ENCODE assay signal across 8 cellular contexts in the genomic region with DNA sequence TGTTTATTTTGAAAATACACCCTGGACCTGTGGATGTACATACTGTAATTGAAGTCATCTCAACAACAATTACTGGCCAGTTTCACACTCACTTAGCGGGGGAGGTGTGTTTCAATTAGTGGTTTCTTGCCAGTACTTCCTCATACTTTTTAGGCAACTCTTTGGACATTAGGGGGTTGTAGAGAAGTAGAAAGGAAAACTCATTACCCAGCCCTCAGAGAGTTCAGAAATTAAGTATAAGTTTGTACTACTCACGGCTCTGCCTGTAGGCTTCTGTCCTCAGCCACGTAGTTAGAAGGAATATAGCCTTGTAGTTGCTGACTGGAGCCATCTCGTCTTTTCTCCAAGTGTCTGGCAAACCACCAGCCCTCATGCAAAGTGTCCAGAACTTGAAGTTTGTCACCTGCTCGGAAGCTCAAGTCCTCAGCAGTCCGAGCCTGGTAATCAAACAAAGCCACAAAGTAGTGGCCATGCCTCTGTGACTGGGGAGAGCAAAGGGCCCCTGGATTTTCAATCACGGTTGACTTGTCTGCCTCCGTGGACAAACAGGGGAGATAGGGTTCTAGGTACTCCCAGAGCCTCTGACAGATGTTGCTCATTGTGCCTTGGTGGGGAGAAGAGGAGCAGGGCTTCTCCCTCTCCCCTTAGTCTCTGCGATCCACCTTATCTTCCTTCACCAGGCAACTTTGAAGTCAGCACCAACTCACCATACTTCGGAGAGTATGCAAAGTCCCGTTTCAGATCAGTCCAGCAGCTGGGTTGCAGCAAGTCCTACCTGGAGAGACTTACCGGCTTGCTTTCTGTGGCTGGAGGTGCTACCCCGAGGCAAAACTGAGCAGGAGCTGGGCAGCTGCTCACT. TPM values are rescaled to one million over a fixed set of nuclear protein-coding genes. Genes with fewer than 3 reads are reported as not detected.
DNase-seq lines count a peak whose midpoint lies in the region; ATAC-seq and TF ChIP-seq lines count a peak whose summit lies in the region.

No MANE protein-coding gene starts in this region.

- peak overlapping the region; percentile 28; the same call in 1 of the 2 replicates for H3K9ac ChIP-seq in OCI-LY1 (ENCODE audit: low read length)

- no peaks in the 10 kb centered on the region for H3F3A ChIP-seq in OCI-LY1 (ENCODE audit: insufficient read depth, low read length)

- TF ChIP-seq CTCF in OCI-LY1 (IDR thresholded peaks at IDR 0.05; ENCODE audit: low read length) (no peak), tibial artery (IDR thresholded peaks at IDR 0.05) (no peak)

- no peaks in the 10 kb centered on the region for H3K79me2 ChIP-seq in OCI-LY1 (ENCODE audit: insufficient read depth, low read length)

- intact Hi-C loops in left cardiac atrium (cut with DNase I) (no loop called here), tibial artery (cut with DNase I; ENCODE audit: low total_unique reads) (loop anchor here (5.0 kb wide), 1 partner anchor 37 kb away; no protein-coding TSS in a partner anchor)

- H3K9me2 ChIP-seq in OCI-LY1 (ENCODE audit: low read depth, low read length): no peaks in the 10 kb centered on the region

- H3K4me2 ChIP-seq in OCI-LY1 (ENCODE audit: low read length): peak overlapping the region; percentile 54

- no peaks in the 10 kb centered on the region for H3K9me3 ChIP-seq in OCI-LY1 (ENCODE audit: low read length)
- H3K9me3 ChIP-seq in tibial artery: no peaks in the 10 kb centered on the region

- H3K4me3 ChIP-seq in OCI-LY1 (ENCODE audit: low read depth, low read length, poor library complexity, severe bottlenecking) (peak overlapping the region; percentile 53), tibial artery (peak overlapping the region; percentile 62 to 64)

- H2AFZ ChIP-seq in OCI-LY1 (ENCODE audit: low read length): no peak overlapping the region

- H3K4me1 ChIP-seq in OCI-LY1 (ENCODE audit: insufficient read depth, low read length, severe bottlenecking) (peaks cover 12% of the 10 kb centered on the region), tibial artery (peaks cover 0 to 39% (median 11%) of the 10 kb centered on the region in 4 donors)

- DNase-seq in left cardiac atrium (no peak), tibial artery (no peak), NCI-H1694 treated with DMSO at 0.1 percent for 48 hours (lab: John Stamatoyannopoulos, UW) (no peak), GM19238 (ENCODE audit: insufficient read length, low spot score) (no peak), NCI-H187 treated with DMSO at 0.1 percent for 48 hours (lab: John Stamatoyannopoulos, UW) (no peak)

- no peaks in the 10 kb centered on the region for H4K20me1 ChIP-seq in OCI-LY1 (ENCODE audit: insufficient read depth, low read length)

- no peaks in the 10 kb centered on the region for H3K36me3 ChIP-seq in OCI-LY1 (ENCODE audit: insufficient read depth, low read length)
- no peaks in the 10 kb centered on the region for H3K36me3 ChIP-seq in tibial artery

- ATAC-seq in GM18502 (IDR thresholded peaks at IDR 0.05; ENCODE audit: poor library complexity, unreplicated experiment) (peak; percentile 67), HG02759 (IDR thresholded peaks at IDR 0.05; ENCODE audit: unreplicated experiment) (peak; percentile 71), left cardiac atrium (peak; percentile 16 to 68)

- H3K27ac ChIP-seq in OCI-LY1 (ENCODE audit: low read depth, low read length, poor library complexity, severe bottlenecking) (no peak overlapping the region), tibial artery (peak overlapping the region; percentile 83 to 89)

- no peaks in the 10 kb centered on the region for H3K27me3 ChIP-seq in OCI-LY1 (ENCODE audit: insufficient read depth, low read length)
- no peaks in the 10 kb centered on the region for H3K27me3 ChIP-seq in tibial artery

RNA-seq across cellular contexts. Expression of a gene that starts 0.7 kb away (rescaled TPM):
- total RNA-seq in left cardiac atrium: 1 to 10 TPM; 4.0 to 4.8 TPM

RNA-seq across cellular contexts. Expression of a gene that starts 40.7 kb away (rescaled TPM):
- 10 to 100 TPM; 36.1 to 53.7 TPM for total RNA-seq in left cardiac atrium
